In the genomic region with DNA sequence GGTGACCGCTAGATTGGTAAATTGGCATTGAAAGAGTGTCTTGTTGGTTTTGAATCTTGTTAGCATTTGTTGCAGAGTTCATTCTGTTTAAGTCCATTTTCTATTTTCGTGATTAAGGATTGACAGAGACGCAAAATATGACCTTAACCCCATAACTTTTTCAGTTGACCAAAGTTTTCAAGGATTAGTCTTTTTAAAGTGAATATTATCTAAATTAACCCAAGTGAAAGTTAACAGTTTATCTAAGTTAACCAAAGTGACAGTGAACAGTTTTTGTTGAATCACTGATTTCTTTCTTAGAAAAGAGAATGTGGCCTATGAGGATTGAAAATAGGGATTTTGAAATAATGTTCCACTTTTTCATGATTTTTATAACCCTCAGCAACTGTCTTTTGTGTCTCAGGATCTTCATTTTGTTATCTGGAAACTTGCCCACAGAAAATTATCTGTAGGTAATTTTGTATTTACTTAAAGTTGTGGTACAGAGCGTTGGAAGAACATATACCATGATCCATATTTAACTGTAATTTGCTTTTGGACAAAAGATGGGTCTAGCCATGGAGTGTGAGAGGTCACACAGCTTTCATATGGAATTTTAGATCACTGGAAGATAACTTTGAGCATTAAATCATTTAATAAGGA, we compare ENCODE assay signal across 8 cellular contexts. TPM values are rescaled to one million over a fixed set of nuclear protein-coding genes. Genes with fewer than 3 reads are reported as not detected.
DNase-seq lines count a peak whose midpoint lies in the region; ATAC-seq and TF ChIP-seq lines count a peak whose summit lies in the region.

No MANE protein-coding gene starts in this region.

- peak overlapping the region; percentile 29 for H3K27ac ChIP-seq in CD8-positive, alpha-beta memory T cell (ENCODE audit: low read depth, low read length)
- H3K27ac ChIP-seq in OCI-LY3 (ENCODE audit: low read length) (peak overlapping the region; percentile 98), endodermal cell (ENCODE audit: low read depth, low read length) (no peak overlapping the region), osteoblast (ENCODE audit: low read depth, low read length) (peak overlapping the region; percentile 95)

- peaks cover 11% of the 10 kb centered on the region for H3K4me1 ChIP-seq in CD8-positive, alpha-beta memory T cell (ENCODE audit: insufficient read depth, low read length)
- peaks cover 13% of the 10 kb centered on the region for H3K4me1 ChIP-seq in OCI-LY3 (ENCODE audit: low read length)
- H3K4me1 ChIP-seq in endodermal cell (ENCODE audit: control insufficient read depth, insufficient read depth, low read length): no peaks in the 10 kb centered on the region
- H3K4me1 ChIP-seq in osteoblast (ENCODE audit: insufficient read depth, low read length): peaks cover 49% of the 10 kb centered on the region

- H3K4me2 ChIP-seq in OCI-LY3 (ENCODE audit: low read length) (peak overlapping the region; percentile 86), osteoblast (ENCODE audit: insufficient read depth, low read length) (peak overlapping the region; percentile 94)

- peak overlapping the region; percentile 99 for H3K9ac ChIP-seq in OCI-LY3 (ENCODE audit: low read length)
- peak overlapping the region; percentile 44 for H3K9ac ChIP-seq in endodermal cell (ENCODE audit: extremely low read depth, low read length, poor library complexity, severe bottlenecking)

- CTCF ChIA-PET in CD8-positive, alpha-beta memory T cell (lab: Charles Lee): no interaction called here
- CTCF ChIA-PET in HEK293T (lab: Yijun Ruan, JAX): no interaction called here

- H3K9me3 Mint-ChIP-seq in CD8-positive, alpha-beta memory T cell: no peaks in the 10 kb centered on the region
- no peaks in the 10 kb centered on the region for H3K9me3 Mint-ChIP-seq in endodermal cell

- H3K27me3 ChIP-seq in CD8-positive, alpha-beta memory T cell (ENCODE audit: insufficient read depth, low read length, poor library complexity, severe bottlenecking): no peaks in the 10 kb centered on the region
- H3K27me3 ChIP-seq in OCI-LY3 (ENCODE audit: low read depth, low read length) (no peaks in the 10 kb centered on the region), endodermal cell (ENCODE audit: control insufficient read depth, insufficient read depth, low read length, poor library complexity, severe bottlenecking) (peaks cover 16% of the 10 kb centered on the region), osteoblast (ENCODE audit: insufficient read depth, low read length) (no peaks in the 10 kb centered on the region)

- no peaks in the 10 kb centered on the region for H3K36me3 ChIP-seq in CD8-positive, alpha-beta memory T cell (ENCODE audit: insufficient read depth, low read length)
- H3K36me3 ChIP-seq in OCI-LY3 (replicated peaks; ENCODE audit: low read depth, low read length) (peaks cover 6% of the 10 kb centered on the region), endodermal cell (ENCODE audit: control insufficient read depth, insufficient read depth, low read length) (peaks cover 15% of the 10 kb centered on the region), osteoblast (ENCODE audit: insufficient read depth, low read length) (peaks cover 36% of the 10 kb centered on the region)

- peak overlapping the region; percentile 85 to 100 (median 94) for H3K4me3 Mint-ChIP-seq in CD8-positive, alpha-beta memory T cell
- peak overlapping the region; percentile 75 for H3K4me3 Mint-ChIP-seq in endodermal cell

- H2AFZ ChIP-seq in OCI-LY3 (ENCODE audit: low read depth, low read length) (no peak overlapping the region; the same call in 1 of the 2 replicates), osteoblast (ENCODE audit: low read length) (no peak overlapping the region)

- ATAC-seq in HG02938 (IDR thresholded peaks at IDR 0.05; ENCODE audit: unreplicated experiment): no peak
- no peak for ATAC-seq in GM18867 (IDR thresholded peaks at IDR 0.05; ENCODE audit: unreplicated experiment)

- H4K20me1 ChIP-seq in OCI-LY3 (ENCODE audit: insufficient read depth, low read length) (peaks cover 19% of the 10 kb centered on the region), osteoblast (ENCODE audit: insufficient read depth, low read length) (peaks cover 47% of the 10 kb centered on the region)

- no peak for TF ChIP-seq CTCF in OCI-LY3 (IDR thresholded peaks at IDR 0.05; ENCODE audit: low read depth, low read length)
- no peak for TF ChIP-seq CTCF in endodermal cell (conservative IDR thresholded peaks at IDR 0.05)
- TF ChIP-seq CTCF in osteoblast (IDR thresholded peaks at IDR 0.05; ENCODE audit: extremely low read depth, low read depth, low read length): no peak

- DNase-seq in CD8-positive, alpha-beta memory T cell: no peak
- DNase-seq in endodermal cell (no peak), osteoblast (ENCODE audit: insufficient read length, low spot score, missing footprints) (peak; percentile 74), HEK293T (ENCODE audit: extremely low spot score) (no peak), GOT3 (lab: John Stamatoyannopoulos, UW) (no peak)

- H3K4me3 ChIP-seq in CD8-positive, alpha-beta memory T cell (ENCODE audit: low read length): peak overlapping the region; percentile 52
- H3K4me3 ChIP-seq in OCI-LY3 (ENCODE audit: low read length): peak overlapping the region; percentile 93
- H3K4me3 ChIP-seq in endodermal cell (ENCODE audit: low read length): peak overlapping the region; percentile 95
- H3K4me3 ChIP-seq in osteoblast (ENCODE audit: insufficient read depth, low read length): peak overlapping the region; percentile 99

- H3K9me3 ChIP-seq in CD8-positive, alpha-beta memory T cell (ENCODE audit: low read length): no peaks in the 10 kb centered on the region
- no peaks in the 10 kb centered on the region for H3K9me3 ChIP-seq in OCI-LY3 (ENCODE audit: insufficient read depth, low read length)
- no peaks in the 10 kb centered on the region for H3K9me3 ChIP-seq in endodermal cell (ENCODE audit: control insufficient read depth, low read length)
- H3K9me3 ChIP-seq in osteoblast (ENCODE audit: low read depth, low read length): no peaks in the 10 kb centered on the region

- H3K36me3 Mint-ChIP-seq in CD8-positive, alpha-beta memory T cell: peaks cover 0 to 44% (median 7%) of the 10 kb centered on the region in 3 donors
- peaks cover 18% of the 10 kb centered on the region for H3K36me3 Mint-ChIP-seq in endodermal cell (ENCODE audit: low read depth)

- POLR2A ChIA-PET in CD8-positive, alpha-beta memory T cell (lab: Charles Lee): interaction anchor here (0.5 kb wide), 1 partner anchor 645 kb away, joined by 10 read pairs; no protein-coding TSS in a partner anchor
- POLR2A ChIA-PET in HEK293T (lab: Yijun Ruan, JAX): no interaction called here

- H3K79me2 ChIP-seq in OCI-LY3 (ENCODE audit: low read length) (peaks cover 44% of the 10 kb centered on the region), osteoblast (ENCODE audit: insufficient read depth, low read length) (peaks cover 71% of the 10 kb centered on the region)

- 20 to 30% methylated on average over 1 to 3 of the region's 4 CpGs for WGBS in endodermal cell (ENCODE audit: insufficient coverage in 1 of 2, insufficient read length in 1 of 2), 2 experiments

- H3K4me1 Mint-ChIP-seq in CD8-positive, alpha-beta memory T cell: peaks cover 37 to 59% (median 57%) of the 10 kb centered on the region in 3 donors
- peaks cover 23% of the 10 kb centered on the region for H3K4me1 Mint-ChIP-seq in endodermal cell

- H3K27me3 Mint-ChIP-seq in CD8-positive, alpha-beta memory T cell: peaks cover 0 to 1% of the 10 kb centered on the region in 2 donors
- peaks cover 8% of the 10 kb centered on the region for H3K27me3 Mint-ChIP-seq in endodermal cell (ENCODE audit: insufficient read depth)

- H3K27ac Mint-ChIP-seq in CD8-positive, alpha-beta memory T cell: peak overlapping the region; percentile 84 to 100 (median 90)
- no peak overlapping the region for H3K27ac Mint-ChIP-seq in endodermal cell

TF ChIP-seq in HEK293T, 16 proteins besides CTCF, POLR2A, EP300 and RAD21:
- TF ChIP-seq FOXA1 (IDR thresholded peaks at IDR 0.05): no peak
- no peak for TF ChIP-seq LEF1 (IDR thresholded peaks at IDR 0.05; ENCODE audit: borderline replicate concordance)
- TF ChIP-seq ZNF384 (IDR thresholded peaks at IDR 0.05): no peak
- no peak for TF ChIP-seq SUZ12 (IDR thresholded peaks at IDR 0.05)
- no peak for TF ChIP-seq FOXK2 (IDR thresholded peaks at IDR 0.05)
- no peak for TF ChIP-seq BHLHE40 (IDR thresholded peaks at IDR 0.05; ENCODE audit: borderline replicate concordance)
- TF ChIP-seq FOXM1 (IDR thresholded peaks at IDR 0.05; ENCODE audit: borderline replicate concordance): no peak
- TF ChIP-seq TARDBP (IDR thresholded peaks at IDR 0.05): no peak
- no peak for TF ChIP-seq HDGF (IDR thresholded peaks at IDR 0.05; ENCODE audit: borderline replicate concordance)
- no peak for TF ChIP-seq CTBP1 (IDR thresholded peaks at IDR 0.05; ENCODE audit: borderline replicate concordance)
- no peak for TF ChIP-seq ARNT (IDR thresholded peaks at IDR 0.05)
- no peak for TF ChIP-seq L3MBTL2 (conservative IDR thresholded peaks at IDR 0.05)
- no peak for TF ChIP-seq NFRKB (IDR thresholded peaks at IDR 0.05)

RNA-seq across cellular contexts. Expression of a gene that starts 3.3 kb away (rescaled TPM):
- total RNA-seq in CD8-positive, alpha-beta memory T cell: 1 to 10 TPM; 9.1 to 9.3 TPM
- 0.84 TPM for polyA plus RNA-seq in CD8-positive, alpha-beta memory T cell
- total RNA-seq in endodermal cell (1 to 10 TPM; 4.8 to 8.6 TPM), osteoblast (23.9 and 27.7 TPM in 2 replicates)
- 4.3 TPM for polyA plus RNA-seq in endodermal cell (2013, experiment 1 of 2)
- polyA plus RNA-seq in endodermal cell (2013, experiment 2 of 2): 3.4 TPM
